ENCODE assay signal across 8 cellular contexts in the genomic region with DNA sequence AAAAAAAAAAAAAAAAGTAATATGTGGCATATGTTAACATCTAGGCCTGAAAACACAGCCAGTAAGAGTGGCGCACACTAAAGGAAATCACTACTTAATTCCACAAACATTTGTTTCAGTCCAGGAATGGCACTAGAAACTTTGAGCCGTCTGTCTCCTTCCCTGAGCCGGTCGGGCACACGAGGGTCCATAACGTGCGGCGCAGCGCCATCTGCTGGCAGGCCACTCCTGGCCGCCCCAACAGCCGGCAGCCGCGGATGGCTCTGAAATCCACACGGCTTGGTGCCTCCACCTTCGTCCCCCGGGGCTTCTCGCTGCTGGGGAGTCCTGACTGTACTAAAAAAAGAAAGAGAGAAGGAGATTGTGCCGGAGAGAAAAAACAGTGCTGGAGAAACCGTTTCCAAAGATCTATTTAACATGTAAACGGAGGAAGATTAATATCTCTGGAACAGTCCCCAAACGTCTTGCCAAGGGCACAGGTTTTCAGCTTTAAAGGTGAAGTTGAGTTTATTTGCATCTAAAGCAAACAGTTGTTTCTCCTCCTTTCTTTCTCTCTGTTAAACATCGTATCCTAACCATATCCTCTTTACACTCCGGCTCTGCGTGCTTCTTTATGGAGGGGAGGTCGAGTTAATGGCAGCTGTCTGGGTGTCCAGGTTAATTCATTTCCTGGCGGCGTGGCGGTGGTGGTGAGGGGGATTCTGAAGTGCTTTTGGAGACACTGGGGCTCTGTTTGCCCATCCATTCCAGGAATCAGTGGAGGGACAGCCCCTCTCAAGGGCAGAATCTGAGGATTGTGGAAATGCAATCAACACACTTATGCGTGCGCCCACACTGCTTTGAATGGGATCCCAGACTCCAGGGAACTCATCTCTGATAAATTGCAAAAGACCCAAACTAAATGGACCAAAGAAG.
DNase-seq lines count a peak whose midpoint lies in the region; ATAC-seq and TF ChIP-seq lines count a peak whose summit lies in the region.

No MANE protein-coding gene starts in this region.

- H3K9me3 Mint-ChIP-seq in naive thymus-derived CD4-positive, alpha-beta T cell, result peaks cover 0 to 17% (median 0%) of the 10 kb centered on the region in 11 donors

- DNase-seq in NCI-H2171 (lab: John Stamatoyannopoulos, UW) (peak; percentile 81), erythroblast (lab: John Stamatoyannopoulos, UW) (peak; percentile 51 to 75), tibial artery (peak; percentile 37 to 72)
- DNase-seq in activated CD4-positive, alpha-beta T cell treated with anti-CD3 and anti-CD28 coated beads, Interleukin-2, amount 50 U/mL, for 1 hour, result peak; percentile 2
- DNase-seq in naive thymus-derived CD4-positive, alpha-beta T cell, result peak in 2 of 9 donors; percentile 1 to 59

- TF ChIP-seq POLR2A in erythroblast (IDR thresholded peaks at IDR 0.05; ENCODE audit: low read length), result no peak

- H3K27ac Mint-ChIP-seq in naive thymus-derived CD4-positive, alpha-beta T cell, result no peak overlapping the region

- no peak overlapping the region for H3K4me3 Mint-ChIP-seq in naive thymus-derived CD4-positive, alpha-beta T cell

- CTCF ChIA-PET in naive thymus-derived CD4-positive, alpha-beta T cell (lab: Charles Lee), result interaction anchor here (0.6 kb wide), 1 partner anchor 196 kb away, joined by 5 read pairs; no protein-coding TSS in a partner anchor

- peaks cover 0 to 3% (median 0%) of the 10 kb centered on the region in 7 donors for H3K4me1 Mint-ChIP-seq in naive thymus-derived CD4-positive, alpha-beta T cell

- ATAC-seq in GM18909 (IDR thresholded peaks at IDR 0.05; ENCODE audit: poor library complexity, unreplicated experiment) (peak; percentile 89), HG03097 (IDR thresholded peaks at IDR 0.05; ENCODE audit: low FRiP score, unreplicated experiment) (peak; percentile 94)
- ATAC-seq in naive thymus-derived CD4-positive, alpha-beta T cell, result peak; percentile 49

- peaks cover 7 to 19% (median 16%) of the 10 kb centered on the region in 5 donors for H3K27me3 Mint-ChIP-seq in naive thymus-derived CD4-positive, alpha-beta T cell

- H3K27ac ChIP-seq in C4-2B (peak overlapping the region; percentile 29), tibial artery (no peak overlapping the region)
- H3K27ac ChIP-seq in naive thymus-derived CD4-positive, alpha-beta T cell (ENCODE audit: low read depth, low read length), result no peak overlapping the region

- TF ChIP-seq CTCF in C4-2B (conservative IDR thresholded peaks at IDR 0.05) (peak; percentile 97), tibial artery (IDR thresholded peaks at IDR 0.05) (peak; percentile 31 to 56)

- no peaks in the 10 kb centered on the region for H3K27me3 ChIP-seq in naive thymus-derived CD4-positive, alpha-beta T cell (ENCODE audit: control insufficient read depth in 2 of 2, insufficient read depth in 2 of 2, low read length in 2 of 2)
- H3K27me3 ChIP-seq in tibial artery, result peaks cover 0 to 2% of the 10 kb centered on the region in 2 donors

- intact Hi-C loops in naive thymus-derived CD4-positive, alpha-beta T cell (cut with micrococcal nuclease), result no loop called here
- intact Hi-C loops in tibial artery (cut with DNase I; ENCODE audit: low total_unique reads), result no loop called here

- POLR2A ChIA-PET in naive thymus-derived CD4-positive, alpha-beta T cell (lab: Charles Lee), result no interaction called here

- no peaks in the 10 kb centered on the region for H3K4me1 ChIP-seq in naive thymus-derived CD4-positive, alpha-beta T cell (ENCODE audit: control insufficient read depth in 2 of 2, insufficient read depth in 2 of 2, low read length in 2 of 2)
- H3K4me1 ChIP-seq in tibial artery, result peaks cover 0 to 9% (median 0%) of the 10 kb centered on the region in 4 donors

- no peaks in the 10 kb centered on the region for H3K36me3 ChIP-seq in naive thymus-derived CD4-positive, alpha-beta T cell (ENCODE audit: control insufficient read depth in 2 of 3, insufficient read depth in 3 of 3, low read length in 3 of 3)
- no peaks in the 10 kb centered on the region for H3K36me3 ChIP-seq in tibial artery

- no peaks in the 10 kb centered on the region for H3K36me3 Mint-ChIP-seq in naive thymus-derived CD4-positive, alpha-beta T cell

- no peaks in the 10 kb centered on the region for H3K9me3 ChIP-seq in naive thymus-derived CD4-positive, alpha-beta T cell (ENCODE audit: control insufficient read depth in 2 of 3, low read length in 3 of 3)
- no peaks in the 10 kb centered on the region for H3K9me3 ChIP-seq in tibial artery

- H3K4me3 ChIP-seq in naive thymus-derived CD4-positive, alpha-beta T cell (ENCODE audit: low read length), result no peak overlapping the region
- H3K4me3 ChIP-seq in tibial artery, result no peak overlapping the region
